In the genomic region with DNA sequence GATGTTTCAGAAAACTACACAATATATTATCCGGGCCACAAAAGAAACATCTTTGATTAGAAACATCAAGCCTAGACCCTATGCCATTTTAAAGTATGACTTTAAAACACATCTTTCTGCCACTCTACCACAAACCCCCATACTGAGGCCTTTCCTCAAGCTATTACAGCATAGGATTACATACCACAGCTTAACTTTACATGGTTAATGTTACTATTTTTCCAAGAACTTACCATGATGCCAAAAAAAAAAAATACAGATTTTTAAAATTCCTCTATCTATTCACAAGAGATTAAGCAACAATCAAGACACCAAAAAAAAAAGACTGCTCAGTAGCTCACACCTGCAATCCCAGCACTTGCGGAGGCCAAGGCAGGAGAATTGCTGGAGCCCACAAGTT, we compare ENCODE assay signal across 19 cellular contexts.
"Had no signal": no experiment of that assay in that cellular context is flagged by ENCODE, and none has a peak within 500 bp of the region (broad histone marks: within the 10 kb centered on the region; RNA-seq: fewer than 3 reads in every experiment).

No MANE protein-coding gene starts in this region.

- DNase-seq: activated CD4-positive, alpha-beta memory T cell treated with anti-CD3 and anti-CD28 coated beads, Interleukin-2, amount 10 ng/mL, durations not matched to agents 7 days and 5 days; activated CD4-positive, alpha-beta T cell treated with anti-CD3 and anti-CD28 coated beads for 36 hours; activated naive CD4-positive, alpha-beta T cell treated with anti-CD3 and anti-CD28 coated beads, Interleukin-2, amount 10 ng/mL, durations not matched to agents 7 days and 5 days; activated T-cell treated with anti-CD3 and anti-CD28 coated beads, Interleukin-2, amount 50 U/mL, for 24 hours; body of pancreas; central memory CD4-positive, alpha-beta T cell; cortex of kidney; effector CD4-positive, alpha-beta T cell; left colon; naive B cell; posterior cingulate gyrus; stimulated activated CD4-positive, alpha-beta T cell treated with anti-CD3 and anti-CD28 coated beads, Interleukin-4, amount 100 ng/mL, for 24 hours; stimulated activated naive CD4-positive, alpha-beta T cell treated with Interleukin-2 at 50 U/mL for 16 hours; substantia nigra; transverse colon; WERI-Rb-1 had no signal

- H3K27ac ChIP-seq: body of pancreas, skin epidermis, transverse colon, WERI-Rb-1 had no signal

- H3K27ac Mint-ChIP-seq: activated CD4-positive, alpha-beta memory T cell treated with anti-CD3 and anti-CD28 coated beads, Interleukin-2, amount 10 ng/mL, durations not matched to agents 7 days and 5 days; activated CD4-positive, alpha-beta T cell treated with anti-CD3 and anti-CD28 coated beads for 36 hours; activated naive CD4-positive, alpha-beta T cell treated with anti-CD3 and anti-CD28 coated beads, Interleukin-2, amount 10 ng/mL, durations not matched to agents 7 days and 5 days; activated T-cell treated with anti-CD3 and anti-CD28 coated beads, Interleukin-2, amount 50 U/mL, for 24 hours; T-helper 1 cell treated with Interleukin-12 subunit alpha and Interleukin-12 subunit beta and Interleukin-4 antibody, amounts not matched to agents 30 μg/mL and 1 μg/mL, for 36 hours had no signal

- H3K36me3 Mint-ChIP-seq: activated naive CD4-positive, alpha-beta T cell treated with anti-CD3 and anti-CD28 coated beads, Interleukin-2, amount 10 ng/mL, durations not matched to agents 7 days and 5 days; naive B cell had no signal

- ATAC-seq: activated CD4-positive, alpha-beta T cell treated with anti-CD3 and anti-CD28 coated beads for 36 hours; body of pancreas; left colon had no signal

- H3K9me3 ChIP-seq: body of pancreas, transverse colon had no signal

- H3K36me3 ChIP-seq: transverse colon, WERI-Rb-1 had no signal

- H3K4me1 Mint-ChIP-seq: activated CD4-positive, alpha-beta memory T cell treated with anti-CD3 and anti-CD28 coated beads, Interleukin-2, amount 10 ng/mL, durations not matched to agents 7 days and 5 days; activated naive CD4-positive, alpha-beta T cell treated with anti-CD3 and anti-CD28 coated beads, Interleukin-2, amount 10 ng/mL, durations not matched to agents 7 days and 5 days; naive B cell had no signal

- H3K4me3 ChIP-seq: body of pancreas, lung, skin epidermis, transverse colon had no signal

- H3K9me3 Mint-ChIP-seq: activated CD4-positive, alpha-beta memory T cell treated with anti-CD3 and anti-CD28 coated beads, Interleukin-2, amount 10 ng/mL, durations not matched to agents 7 days and 5 days; activated naive CD4-positive, alpha-beta T cell treated with anti-CD3 and anti-CD28 coated beads, Interleukin-2, amount 10 ng/mL, durations not matched to agents 7 days and 5 days; activated T-cell treated with anti-CD3 and anti-CD28 coated beads, Interleukin-2, amount 50 U/mL, for 24 hours; T-helper 1 cell treated with Interleukin-12 subunit alpha and Interleukin-12 subunit beta and Interleukin-4 antibody, amounts not matched to agents 30 μg/mL and 1 μg/mL, for 36 hours had no signal

- H3K27me3 ChIP-seq: body of pancreas, transverse colon had no signal

- H3K4me3 Mint-ChIP-seq: activated CD4-positive, alpha-beta memory T cell treated with anti-CD3 and anti-CD28 coated beads, Interleukin-2, amount 10 ng/mL, durations not matched to agents 7 days and 5 days; activated CD4-positive, alpha-beta T cell treated with anti-CD3 and anti-CD28 coated beads for 36 hours; activated naive CD4-positive, alpha-beta T cell treated with anti-CD3 and anti-CD28 coated beads, Interleukin-2, amount 10 ng/mL, durations not matched to agents 7 days and 5 days; activated T-cell treated with anti-CD3 and anti-CD28 coated beads, Interleukin-2, amount 50 U/mL, for 24 hours; naive B cell; T-helper 1 cell treated with Interleukin-12 subunit alpha and Interleukin-12 subunit beta and Interleukin-4 antibody, amounts not matched to agents 30 μg/mL and 1 μg/mL, for 36 hours had no signal
